8 cellular contexts compared by ENCODE assay signal in genomic region chr20:59525500-59526241, GRCh38.
DNase-seq lines count a peak whose midpoint lies in the region; ATAC-seq and TF ChIP-seq lines count a peak whose summit lies in the region.

No MANE protein-coding gene starts in this region.

- peaks cover 23% of the 10 kb centered on the region for H3K27me3 ChIP-seq in iPS-18a (ENCODE audit: control insufficient read depth, insufficient read depth, low read length)

- H3K27me3 Mint-ChIP-seq in HFFc6 (ENCODE audit: insufficient read depth), result peaks cover 4% of the 10 kb centered on the region

- H3K4me1 Mint-ChIP-seq in HFFc6 (ENCODE audit: low read depth), result no peaks in the 10 kb centered on the region

- no peaks in the 10 kb centered on the region; the same call in 1 of the 2 replicates for H3K9me3 Mint-ChIP-seq in HFFc6

- no peaks in the 10 kb centered on the region for H3K9me3 ChIP-seq in iPS-18a (ENCODE audit: control insufficient read depth, low read depth, low read length)

- H3K27ac ChIP-seq in iPS-18a (ENCODE audit: low read length), result no peak overlapping the region

- H3K4me3 Mint-ChIP-seq in HFFc6, result no peak overlapping the region

- H3K4me3 ChIP-seq in iPS-18a (ENCODE audit: low read length), result peak overlapping the region; percentile 43

- peak; percentile 6 for DNase-seq in DMS153 (lab: John Stamatoyannopoulos, UW)
- DNase-seq in HFFc6, result no peak
- peak; percentile 38 for DNase-seq in NCI-H82 treated with DMSO at 0.1 percent for 48 hours (lab: John Stamatoyannopoulos, UW; ENCODE audit: unreplicated experiment)
- peak; percentile 71 for DNase-seq in astrocyte of the hippocampus (ENCODE audit: low read depth, low spot score)
- peak; percentile 7 to 12 for DNase-seq in stimulated activated CD4-positive, alpha-beta T cell treated with anti-CD3 and anti-CD28 coated beads, Interleukin-15, amount 100 ng/mL, for 48 hours (ENCODE audit: low read depth in 2 of 2)

- no peaks in the 10 kb centered on the region for H3K36me3 Mint-ChIP-seq in HFFc6 (ENCODE audit: low read depth)

- TF ChIP-seq CTCF in HFFc6 (IDR thresholded peaks at IDR 0.05), result peak; percentile 80

- H3K9ac ChIP-seq in iPS-18a (ENCODE audit: low read length), result no peak overlapping the region

- H3K4me1 ChIP-seq in iPS-18a (ENCODE audit: control insufficient read depth, low read depth, low read length), result no peaks in the 10 kb centered on the region

- H3K36me3 ChIP-seq in iPS-18a (ENCODE audit: control insufficient read depth, low read depth, low read length), result no peaks in the 10 kb centered on the region

- H3K27ac Mint-ChIP-seq in HFFc6, result no peak overlapping the region

- ATAC-seq in HG02642 (IDR thresholded peaks at IDR 0.05; ENCODE audit: poor library complexity, unreplicated experiment) (no peak), GM21619 (IDR thresholded peaks at IDR 0.05; ENCODE audit: unreplicated experiment) (no peak)
